Comparison of ENCODE assay signal across 8 cellular contexts in the genomic region with DNA sequence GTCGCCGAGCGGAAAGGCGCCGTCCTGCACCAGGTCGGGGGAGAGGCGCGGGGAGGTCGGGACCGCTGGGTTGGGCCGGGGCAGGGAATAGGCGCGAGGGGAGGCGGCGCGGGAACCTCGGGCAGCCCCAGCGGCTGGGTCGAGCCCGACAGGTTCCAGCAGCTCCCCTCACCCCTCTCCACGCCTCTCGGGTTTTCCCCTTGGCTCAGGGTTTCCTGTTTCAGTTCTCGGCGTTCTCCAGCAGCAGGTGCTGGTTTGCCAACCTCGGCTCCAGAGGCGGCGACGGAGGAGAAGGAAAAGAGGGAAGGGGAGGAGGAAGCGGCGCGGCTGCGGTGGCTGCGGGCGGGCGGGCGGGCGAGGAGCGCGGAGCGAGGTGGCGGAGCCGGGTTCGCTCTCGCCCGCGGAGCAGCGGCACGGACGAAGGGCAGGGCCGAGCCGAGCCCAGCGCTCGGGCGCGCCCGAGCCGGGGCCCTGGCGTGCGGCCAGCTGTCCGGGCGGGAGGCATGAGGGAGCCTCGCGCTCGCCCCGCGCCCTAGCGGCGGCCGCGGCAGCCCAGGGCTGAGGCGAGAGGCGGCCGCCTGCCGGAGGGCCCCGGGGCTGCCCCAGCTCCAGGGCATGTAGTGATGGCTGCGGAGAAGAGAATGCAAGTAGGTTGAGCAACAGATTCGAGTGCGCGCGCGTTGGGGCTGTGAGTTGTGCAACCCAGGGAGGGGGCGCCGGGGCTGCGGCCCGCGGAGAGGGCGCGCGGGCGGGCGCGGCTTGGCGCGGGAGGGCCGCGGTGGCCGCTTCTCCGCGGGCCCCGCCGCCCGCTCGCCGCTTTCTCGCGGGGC. TPM values are rescaled to one million over a fixed set of nuclear protein-coding genes. Genes with fewer than 3 reads are reported as not detected.
DNase-seq lines count a peak whose midpoint lies in the region; ATAC-seq lines count a peak whose summit lies in the region.

ZC3H12C (plus strand) TSS at position 816 of the 830 bp plus-strand sequence. CDS start 20 bp downstream, outside the sequence.

- CTCF ChIA-PET in activated CD8-positive, alpha-beta memory T cell treated with anti-CD3 and anti-CD28 coated beads, Interleukin-2, amount 10 ng/mL, durations not matched to agents 7 days and 5 days (lab: Charles Lee): interaction anchor here (0.6 to 1.9 kb wide), 11 partner anchors 14 to 1170 kb away, joined by 3 to 11 read pairs (median 4); no protein-coding TSS in a partner anchor

- H3K27ac Mint-ChIP-seq in activated CD8-positive, alpha-beta memory T cell treated with anti-CD3 and anti-CD28 coated beads, Interleukin-2, amount 10 ng/mL, durations not matched to agents 7 days and 5 days: peak within 1 kb of the TSS; percentile 77

- H3K4me3 ChIP-seq in muscle layer of colon (ENCODE audit: low read depth in 1 of 2, low read length in 2 of 2): peak within 1 kb of the TSS; percentile 53 to 86
- H3K4me3 ChIP-seq in thymus (ENCODE audit: low read length): peak within 1 kb of the TSS; percentile 41

- peaks cover 7% of the 10 kb centered on the region for H3K36me3 Mint-ChIP-seq in activated CD8-positive, alpha-beta memory T cell treated with anti-CD3 and anti-CD28 coated beads, Interleukin-2, amount 10 ng/mL, durations not matched to agents 7 days and 5 days

- peak within 1 kb of the TSS; percentile 83 for H3K9ac ChIP-seq in muscle layer of colon (ENCODE audit: low read length)

- peak; percentile 89 for DNase-seq in Caki2 (ENCODE audit: low read depth)
- DNase-seq in NCI-H510A treated with DMSO at 0.1 percent for 48 hours (lab: John Stamatoyannopoulos, UW): peak; percentile 85
- peak; percentile 72 for DNase-seq in activated CD8-positive, alpha-beta memory T cell treated with anti-CD3 and anti-CD28 coated beads, Interleukin-2, amount 10 ng/mL, durations not matched to agents 7 days and 5 days
- peak; percentile 89 for DNase-seq in fibroblast of gingiva (ENCODE audit: low read depth)

- in situ Hi-C loops in Caki2 (cut with HindIII; ENCODE audit: low pct_unique_long_range_greater_than_20kb, low sequenced_read_pairs): no loop called here

- H3K9me3 Mint-ChIP-seq in activated CD8-positive, alpha-beta memory T cell treated with anti-CD3 and anti-CD28 coated beads, Interleukin-2, amount 10 ng/mL, durations not matched to agents 7 days and 5 days (ENCODE audit: low read depth): no peaks in the 10 kb centered on the region

- ATAC-seq in GM19351 (IDR thresholded peaks at IDR 0.05; ENCODE audit: unreplicated experiment): peak; percentile 48
- ATAC-seq in HG03432 (IDR thresholded peaks at IDR 0.05; ENCODE audit: unreplicated experiment): peak; percentile 68
- peak; percentile 86 for ATAC-seq in activated CD8-positive, alpha-beta memory T cell treated with anti-CD3 and anti-CD28 coated beads, Interleukin-2, amount 10 ng/mL, durations not matched to agents 7 days and 5 days

- H3K36me3 ChIP-seq in muscle layer of colon (ENCODE audit: insufficient read depth, low read length) (no peaks in the 10 kb centered on the region), thymus (ENCODE audit: control insufficient read depth, insufficient read depth) (no peaks in the 10 kb centered on the region)

- H3K27me3 Mint-ChIP-seq in activated CD8-positive, alpha-beta memory T cell treated with anti-CD3 and anti-CD28 coated beads, Interleukin-2, amount 10 ng/mL, durations not matched to agents 7 days and 5 days: peaks cover 56% of the 10 kb centered on the region

- H3K27ac ChIP-seq in muscle layer of colon (ENCODE audit: low read depth, low read length) (peak within 1 kb of the TSS; percentile 87), thymus (ENCODE audit: low read depth) (peak within 1 kb of the TSS; percentile 68)

- no peaks in the 10 kb centered on the region for H3K9me3 ChIP-seq in muscle layer of colon (ENCODE audit: low read length)
- H3K9me3 ChIP-seq in thymus (ENCODE audit: control insufficient read depth): no peaks in the 10 kb centered on the region

- H3K4me3 Mint-ChIP-seq in activated CD8-positive, alpha-beta memory T cell treated with anti-CD3 and anti-CD28 coated beads, Interleukin-2, amount 10 ng/mL, durations not matched to agents 7 days and 5 days: peak within 1 kb of the TSS; percentile 80

- H3K27me3 ChIP-seq in muscle layer of colon (ENCODE audit: control insufficient read depth in 1 of 2, insufficient read depth in 2 of 2, low read length in 2 of 2) (no peaks in the 10 kb centered on the region), thymus (ENCODE audit: control insufficient read depth, insufficient read depth) (peaks cover 24% of the 10 kb centered on the region)

- H3K4me1 Mint-ChIP-seq in activated CD8-positive, alpha-beta memory T cell treated with anti-CD3 and anti-CD28 coated beads, Interleukin-2, amount 10 ng/mL, durations not matched to agents 7 days and 5 days: peaks cover 19% of the 10 kb centered on the region

- H3K4me1 ChIP-seq in muscle layer of colon (ENCODE audit: insufficient read depth, low read length): peaks cover 13% of the 10 kb centered on the region
- no peaks in the 10 kb centered on the region for H3K4me1 ChIP-seq in thymus (ENCODE audit: control insufficient read depth, insufficient read depth, low read length)

- under 1% methylated on average over 106 of the region's 106 CpGs for WGBS in thymus

RNA-seq across cellular contexts. Expression of gene ZC3H12C, which starts in this region (rescaled TPM):
- total RNA-seq in Caki2 (2014; rRNA removed; shearing (Covaris generic); ENCODE audit: low replicate concordance): 2.1 and 3.1 TPM in 2 replicates
- total RNA-seq in activated CD8-positive, alpha-beta memory T cell treated with anti-CD3 and anti-CD28 coated beads, Interleukin-2, amount 10 ng/mL, durations not matched to agents 7 days and 5 days: 10 to 100 TPM in 1 of 2 experiments, 1 to 10 TPM in 1; 2.8 to 12.2 TPM
- 2.6 TPM for polyA plus RNA-seq in thymus

Comparison
In these comparisons a context has a peak if more than half of its experiments do, and no peak if none do; other contexts are left out.
1. Peak in every context shown above with its lines: DNase-seq, ATAC-seq, H3K4me3 ChIP-seq and H3K27ac ChIP-seq.